ENCODE assay signal across 8 cellular contexts in the genomic region with DNA sequence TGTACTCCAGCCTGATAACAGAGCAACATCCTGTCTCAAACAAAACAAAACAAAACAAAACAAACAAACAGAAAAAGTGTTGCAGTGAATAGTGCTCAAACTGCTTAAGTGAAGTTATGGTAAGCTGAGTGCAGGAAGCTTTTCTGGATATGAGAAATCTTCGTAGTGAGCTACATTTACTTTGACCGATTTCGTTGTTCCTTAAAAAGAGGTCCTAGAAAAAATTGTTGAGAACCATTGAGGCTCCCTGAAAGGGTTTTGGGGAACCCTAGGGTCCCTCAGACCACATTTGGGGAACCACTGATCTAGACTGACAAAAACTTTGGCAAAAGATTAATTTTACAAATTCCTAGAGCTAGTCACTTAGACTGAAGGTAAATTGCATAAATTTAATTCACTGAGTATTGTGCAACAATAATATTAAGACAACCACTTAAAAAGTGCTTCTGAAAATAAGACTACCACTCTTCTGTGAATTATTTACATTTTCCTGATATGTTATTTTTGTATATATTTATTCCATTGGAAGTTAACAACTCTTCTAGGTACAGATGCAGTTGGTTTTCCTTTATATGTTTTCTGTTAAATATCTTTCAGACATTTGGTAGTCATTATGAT.
"Had no signal": no experiment of that assay in that cellular context is flagged by ENCODE, and none has a peak within 500 bp of the region (broad histone marks: within the 10 kb centered on the region; RNA-seq: fewer than 3 reads in every experiment).

No MANE protein-coding gene starts in this region.

- H3K9ac ChIP-seq: KMS-11 had no signal

- H3K27ac Mint-ChIP-seq: HFFc6 had no signal

- FAIRE-seq: HTR-8/SVneo had no signal

- H3K4me3 Mint-ChIP-seq: HFFc6 had no signal

- H3K27ac ChIP-seq: KMS-11 had no signal

- H3K4me2 ChIP-seq: KMS-11 had no signal

- ATAC-seq: HCT116 had no signal

- DNase-seq: GOT3, H7, HFFc6, Karpas-422, KBM-7 had no signal

- H3K9me3 Mint-ChIP-seq: HFFc6 had no signal
